In the genomic region with DNA sequence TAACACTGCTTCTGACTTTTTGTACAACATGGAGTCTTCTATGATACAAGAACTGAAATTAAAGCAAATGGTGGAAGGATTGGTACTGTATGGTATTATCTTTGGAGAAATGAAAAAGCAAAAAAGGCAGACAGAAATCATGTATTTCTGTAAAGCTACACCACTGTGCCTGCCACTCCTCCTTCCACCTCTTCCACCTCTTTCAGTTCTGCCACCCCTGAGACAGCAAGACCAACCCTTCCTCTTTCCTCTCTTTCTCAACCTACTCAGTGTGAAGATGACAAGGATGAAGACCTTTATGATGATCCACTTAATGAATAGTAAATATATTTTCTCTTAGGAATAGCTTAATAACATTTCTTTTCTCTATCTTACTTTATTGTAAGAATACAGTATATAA, we compare ENCODE assay signal across 18 cellular contexts. TPM values are rescaled to one million over a fixed set of nuclear protein-coding genes. Genes with fewer than 3 reads are reported as not detected.
DNase-seq lines count a peak whose midpoint lies in the region; ATAC-seq and TF ChIP-seq lines count a peak whose summit lies in the region.
"Had no signal": no experiment of that assay in that cellular context is flagged by ENCODE, and none has a peak within 500 bp of the region (broad histone marks: within the 10 kb centered on the region; RNA-seq: fewer than 3 reads in every experiment).

No MANE protein-coding gene starts in this region.

- ATAC-seq in thoracic aorta (ENCODE audit: insufficient number of reproducible peaks, low FRiP score, low read depth) (no peak), GM18873 (IDR thresholded peaks at IDR 0.05; ENCODE audit: low FRiP score, unreplicated experiment) (no peak), GM18868 (IDR thresholded peaks at IDR 0.05; ENCODE audit: unreplicated experiment) (no peak)

- peaks cover 12% of the 10 kb centered on the region for H3K9me3 ChIP-seq in Loucy (ENCODE audit: insufficient read depth, low read depth, low read length)
- H3K9me3 ChIP-seq in ascending aorta = no peaks in the 10 kb centered on the region
- H3K9me3 ChIP-seq in thoracic aorta = no peaks in the 10 kb centered on the region
- H3K9me3 ChIP-seq: HAP-1, vagina had no signal

- H3K27ac ChIP-seq in ascending aorta (peak overlapping the region; percentile 1 to 92), thoracic aorta (peak overlapping the region; percentile 5 to 44)

- no peaks in the 10 kb centered on the region for H3K79me2 ChIP-seq in Loucy (ENCODE audit: insufficient read depth, low read length)

- H3K9ac ChIP-seq in Loucy (ENCODE audit: low read depth, low read length, poor library complexity, severe bottlenecking) = no peak overlapping the region

- H3K27me3 ChIP-seq in Loucy (ENCODE audit: insufficient read depth, low read length, poor library complexity, severe bottlenecking) = no peaks in the 10 kb centered on the region
- no peaks in the 10 kb centered on the region for H3K27me3 ChIP-seq in ascending aorta
- no peaks in the 10 kb centered on the region for H3K27me3 ChIP-seq in thoracic aorta (replicated peaks; ENCODE audit: insufficient read depth)
- H3K27me3 ChIP-seq: vagina had no signal

- H3K4me2 ChIP-seq in Loucy (ENCODE audit: low read depth, low read length, poor library complexity, severe bottlenecking) = no peak overlapping the region

- H3K36me3 ChIP-seq in Loucy (ENCODE audit: insufficient read depth, low read length) (no peaks in the 10 kb centered on the region; the same call in 1 of the 2 replicates), ascending aorta (no peaks in the 10 kb centered on the region), thoracic aorta (no peaks in the 10 kb centered on the region)
- H3K36me3 ChIP-seq: HAP-1, vagina had no signal

- H2AFZ ChIP-seq in Loucy (ENCODE audit: low read length) = peak overlapping the region; percentile 23; the same call in 1 of the 2 replicates

- TF ChIP-seq CTCF in Loucy (conservative IDR thresholded peaks at IDR 0.05; ENCODE audit: low read length) (no peak), ascending aorta (IDR thresholded peaks at IDR 0.05) (no peak), thoracic aorta (IDR thresholded peaks at IDR 0.05) (no peak)

- peaks cover 74% of the 10 kb centered on the region for H3K4me1 ChIP-seq in Loucy (ENCODE audit: insufficient read depth, low read length, poor library complexity, severe bottlenecking)
- peaks cover 4 to 15% of the 10 kb centered on the region in 2 donors for H3K4me1 ChIP-seq in ascending aorta
- H3K4me1 ChIP-seq in thoracic aorta (ENCODE audit: control insufficient read depth in 1 of 2, low read depth in 2 of 2) = peaks cover 24 to 37% of the 10 kb centered on the region in 2 donors

- intact Hi-C loops in ascending aorta (cut with DNase I) = no loop called here

- no peaks in the 10 kb centered on the region for H3K9me2 ChIP-seq in Loucy (replicated peaks; ENCODE audit: low read depth, low read length)

- DNase-seq in ascending aorta (ENCODE audit: low spot score in 2 of 2) (no peak), globus pallidus (ENCODE audit: low spot score) (peak; percentile 30), thoracic aorta (ENCODE audit: low spot score) (no peak), AG20443 (ENCODE audit: low spot score) (no peak)
- DNase-seq: activated CD4-positive, CD25-positive, alpha-beta regulatory T cell; activated gamma-delta T cell treated with Interleukin-2 at 50 U/mL for 16 hours; CD4-positive, CD25-positive, alpha-beta regulatory T cell; DMS79 treated with DMSO at 0.1 percent for 48 hours; effector memory CD4-positive, alpha-beta T cell; mesendoderm; NCI-H446; stimulated activated CD4-positive, alpha-beta T cell treated with anti-CD3 and anti-CD28 coated beads, Interleukin-4, amount 100 ng/mL, for 4 hours had no signal

- no peak overlapping the region for H3K4me3 ChIP-seq in Loucy (ENCODE audit: low read length, poor library complexity, severe bottlenecking)
- no peak overlapping the region for H3K4me3 ChIP-seq in ascending aorta
- H3K4me3 ChIP-seq in thoracic aorta = no peak overlapping the region
- H3K4me3 ChIP-seq: HAP-1, vagina had no signal

- H3F3A ChIP-seq in Loucy (ENCODE audit: low read depth) = peaks cover 11% of the 10 kb centered on the region; the same call in 1 of the 2 replicates

- no peaks in the 10 kb centered on the region for H4K20me1 ChIP-seq in Loucy (ENCODE audit: insufficient read depth, low read length, poor library complexity, severe bottlenecking)

RNA-seq across cellular contexts. Expression of a gene that starts 57.0 kb away (rescaled TPM):
- total RNA-seq in ascending aorta = 3.6 TPM
- total RNA-seq in thoracic aorta = 10 to 100 TPM; 22.5 to 42.2 TPM
- total RNA-seq: OCI-LY7 had no signal
